Comparison of ENCODE assay signal across 8 cellular contexts in genomic region chr11:118438314-118438931, GRCh38. TPM values are rescaled to one million over a fixed set of nuclear protein-coding genes. Genes with fewer than 3 reads are reported as not detected.
DNase-seq lines count a peak whose midpoint lies in the region; ATAC-seq and TF ChIP-seq lines count a peak whose summit lies in the region.

No MANE protein-coding gene starts in this region.

- H3K9me3 ChIP-seq in esophagus squamous epithelium: no peaks in the 10 kb centered on the region

- H3K27ac Mint-ChIP-seq in natural killer cell: peak overlapping the region; percentile 94 to 98

- no peaks in the 10 kb centered on the region for H3K36me3 Mint-ChIP-seq in natural killer cell

- WGBS in esophagus squamous epithelium, 2 donors: 0 to 1% methylated on average over 11 to 14 of the region's 14 CpGs

- peaks cover 80 to 85% of the 10 kb centered on the region in 2 donors for H3K4me1 Mint-ChIP-seq in natural killer cell

- no peaks in the 10 kb centered on the region for H3K9me3 Mint-ChIP-seq in natural killer cell

- peak overlapping the region; percentile 80 for H3K4me3 ChIP-seq in AG10803 (ENCODE audit: low read length)
- peak overlapping the region; percentile 90 to 97 (median 94) for H3K4me3 ChIP-seq in esophagus squamous epithelium

- H3K27ac ChIP-seq in esophagus squamous epithelium: peak overlapping the region; percentile 92 to 97 (median 94)

- H3K36me3 ChIP-seq in esophagus squamous epithelium: no peaks in the 10 kb centered on the region

- TF ChIP-seq POLR2A in esophagus squamous epithelium (IDR thresholded peaks at IDR 0.05): peak in 1 of 4 donors; percentile 9

- H3K27me3 Mint-ChIP-seq in natural killer cell (ENCODE audit: low read depth in 2 of 2): no peaks in the 10 kb centered on the region

- DNase-seq in AG10803 (ENCODE audit: low read depth) (peak; percentile 78), NOMO-1 treated with DMSO at 0.1 percent for 48 hours (lab: John Stamatoyannopoulos, UW; ENCODE audit: unreplicated experiment) (peak; percentile 8), esophagus squamous epithelium (lab: John Stamatoyannopoulos, UW) (no peak), natural killer cell (peak; percentile 49), superior temporal gyrus (ENCODE audit: extremely low spot score) (peak; percentile 63)
- peak; percentile 57 to 67 for DNase-seq in activated T-cell treated with anti-CD3 and anti-CD28 coated beads, Interleukin-2, amount 50 U/mL, for 48 hours

- intact Hi-C loops in esophagus squamous epithelium (cut with DNase I): no loop called here
- intact Hi-C loops in natural killer cell (cut with micrococcal nuclease): loop anchor here (1.0 to 2.0 kb wide), 3 partner anchors 37 to 132 kb away; partner anchors contain the start of gene ATP5MG

- H3K27me3 ChIP-seq in esophagus squamous epithelium: no peaks in the 10 kb centered on the region

- peaks cover 34 to 86% (median 49%) of the 10 kb centered on the region in 3 donors for H3K4me1 ChIP-seq in esophagus squamous epithelium

- TF ChIP-seq CTCF in AG10803 (conservative IDR thresholded peaks at IDR 0.05; ENCODE audit: low read length) (no peak), esophagus squamous epithelium (IDR thresholded peaks at IDR 0.05) (no peak), natural killer cell (IDR thresholded peaks at IDR 0.05) (no peak)

- peak; percentile 18 for ATAC-seq in GM18909 (IDR thresholded peaks at IDR 0.05; ENCODE audit: poor library complexity, unreplicated experiment)
- peak; percentile 45 to 52 (median 46) for ATAC-seq in natural killer cell
- ATAC-seq in GM18867 (IDR thresholded peaks at IDR 0.05; ENCODE audit: unreplicated experiment): no peak

- H3K4me3 Mint-ChIP-seq in natural killer cell: peak overlapping the region; percentile 94

RNA-seq across cellular contexts. Expression of gene KMT2A, which starts 2.1 kb away (rescaled TPM):
- total RNA-seq in esophagus squamous epithelium: 10 to 100 TPM; 22.0 to 54.0 (median 29.0) TPM
- total RNA-seq in natural killer cell: 100 to 1,000 TPM; 146 to 176 (median 157) TPM

RNA-seq across cellular contexts. Expression of gene ATP5MG, which starts 37.0 kb away (rescaled TPM):
- total RNA-seq in esophagus squamous epithelium (10 to 100 TPM; 44.2 to 65.0 (median 48.8) TPM), natural killer cell (100 to 1,000 TPM in 2 of 3 donors, 10 to 100 TPM in 1; 90.3 to 135 (median 107) TPM)
